Comparison of ENCODE assay signal across 28 cellular contexts in the genomic region with DNA sequence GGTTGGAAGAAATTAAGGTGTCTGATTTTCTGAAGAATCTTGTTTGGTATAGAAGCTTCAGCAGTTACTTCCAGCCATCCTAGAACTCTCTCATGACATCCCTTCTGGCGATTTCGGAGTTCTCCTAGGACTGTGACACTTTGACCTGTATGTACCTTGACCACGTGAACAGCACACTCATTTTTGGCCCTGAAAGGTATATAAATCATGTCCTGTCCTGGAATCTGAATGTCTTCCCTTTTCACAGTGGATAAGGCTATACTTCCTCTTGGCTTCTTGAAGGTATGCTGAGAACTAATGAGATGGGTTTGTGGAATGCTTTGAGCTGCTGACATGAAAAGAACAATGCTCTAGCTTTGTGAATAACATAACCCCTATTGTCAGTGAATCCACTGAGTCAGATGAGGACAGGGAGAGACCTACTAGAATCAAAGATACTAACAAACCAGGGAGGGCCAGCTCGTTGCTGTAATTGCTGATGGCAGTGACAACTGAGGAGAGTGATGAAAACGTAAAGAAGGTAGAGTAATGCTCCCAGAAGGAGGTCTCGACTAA. TPM values are rescaled to one million over a fixed set of nuclear protein-coding genes. Genes with fewer than 3 reads are reported as not detected.
DNase-seq lines count a peak whose midpoint lies in the region; ATAC-seq lines count a peak whose summit lies in the region.
"Had no signal": no experiment of that assay in that cellular context is flagged by ENCODE, and none has a peak within 500 bp of the region (broad histone marks: within the 10 kb centered on the region; RNA-seq: fewer than 3 reads in every experiment).

No MANE protein-coding gene starts in this region.

- peaks cover 10% of the 10 kb centered on the region for H3K4me1 ChIP-seq in HUES64 (ENCODE audit: insufficient read depth, low read length)

- 47% methylated on average over 6 of the region's 6 CpGs for whole genome bisulfite sequencing in HUES64

- H3K9me3 ChIP-seq in HUES64 (ENCODE audit: insufficient read depth, low read depth, low read length): no peaks in the 10 kb centered on the region
- H3K9me3 ChIP-seq: adrenal gland, esophagus squamous epithelium, gastrocnemius medialis, upper lobe of left lung had no signal

- H3K36me3 ChIP-seq in HUES64 (ENCODE audit: insufficient read depth, low read length): no peaks in the 10 kb centered on the region
- H3K36me3 ChIP-seq: adrenal gland, esophagus squamous epithelium, gastrocnemius medialis, upper lobe of left lung had no signal

- DNase-seq in caudate nucleus (lab: John Stamatoyannopoulos, UW): no peak
- DNase-seq in kidney tubule cell (ENCODE audit: low spot score): peak; percentile 33
- DNase-seq in stimulated activated CD4-positive, alpha-beta T cell treated with anti-CD3 and anti-CD28 coated beads, Interleukin-4, amount 100 ng/mL, for 1 hour: no peak
- no peak for DNase-seq in SK-N-DZ (ENCODE audit: low spot score)
- no peak for DNase-seq in activated CD4-positive, alpha-beta T cell treated with anti-CD3 and anti-CD28 coated beads for 1 hour
- DNase-seq: activated CD4-positive, alpha-beta T cell treated with anti-CD3 and anti-CD28 coated beads, Interleukin-2, amount 50 U/mL, for 4 hours; activated CD4-positive, CD25-positive, alpha-beta regulatory T cell; activated CD8-positive, alpha-beta memory T cell treated with anti-CD3 and anti-CD28 coated beads, Interleukin-2, amount 50 U/mL, for 4 hours; activated naive CD4-positive, alpha-beta T cell treated with anti-CD3 and anti-CD28 coated beads for 36 hours; adrenal gland; cortex of kidney; esophagus squamous epithelium; gastrocnemius medialis; hippocampal formation; left ventricle myocardium superior; MV-4-11; naive thymus-derived CD8-positive, alpha-beta T cell; NCI-H1694; NCI-H510A treated with DMSO at 0.1 percent for 48 hours; PC-9; stimulated activated CD4-positive, alpha-beta T cell treated with anti-CD3 and anti-CD28 coated beads, Interleukin-1b, Interleukin-23, amount 100 ng/mL, for 48 hours; SW 1271; upper lobe of left lung had no signal

- H3K27me3 ChIP-seq in HUES64 (ENCODE audit: insufficient read depth, low read length): peaks cover 10% of the 10 kb centered on the region; the same call in 1 of the 2 replicates
- H3K27me3 ChIP-seq: adrenal gland, esophagus squamous epithelium, gastrocnemius medialis, upper lobe of left lung had no signal

- no peak for ATAC-seq in GM21529 (IDR thresholded peaks at IDR 0.05; ENCODE audit: unreplicated experiment)
- ATAC-seq: gastrocnemius medialis; left ventricle myocardium superior; naive thymus-derived CD8-positive, alpha-beta T cell; Right ventricle myocardium inferior had no signal

- no peak overlapping the region for H3K9ac ChIP-seq in HUES64 (ENCODE audit: low read depth, low read length)

- H3K27ac ChIP-seq in HUES64 (ENCODE audit: low read depth, low read length) (0 out of 2 replicates have a peak overlapping the region, but pooled peaks have one; percentile 39), caudate nucleus (ENCODE audit: low read depth, low read length) (peak overlapping the region; percentile 26)
- H3K27ac ChIP-seq: adrenal gland, esophagus squamous epithelium, gastrocnemius medialis, HL-60, PC-9, skin epidermis, upper lobe of left lung had no signal

- H3K4me3 ChIP-seq in HUES64 (ENCODE audit: low read length): no peak overlapping the region
- H3K4me3 ChIP-seq: adrenal gland, esophagus squamous epithelium, gastrocnemius medialis, PC-9, skin epidermis, upper lobe of left lung had no signal

RNA-seq across cellular contexts. Expression of gene ZDHHC14, which starts 6.0 kb away (rescaled TPM):
- 6.2 TPM for polyA plus RNA-seq in HUES64 (2013, experiment 1 of 2)
- 6.7 TPM for polyA plus RNA-seq in HUES64 (2013, experiment 2 of 2)
- 5.5 and 5.8 TPM in 2 replicates for polyA plus RNA-seq in SK-N-DZ (2014; cell fraction: cytosol; rRNA removed)
- 5.4 and 6.8 TPM in 2 replicates for polyA plus RNA-seq in SK-N-DZ (2014; cell fraction: nucleus; rRNA removed)

RNA-seq across cellular contexts. Expression of gene TMEM242, which starts 51.6 kb away (rescaled TPM):
- polyA plus RNA-seq in HUES64 (2013, experiment 1 of 2): 5.3 TPM
- 6.9 TPM for polyA plus RNA-seq in HUES64 (2013, experiment 2 of 2)
- 7.6 and 8.4 TPM in 2 replicates for polyA plus RNA-seq in SK-N-DZ (2014; cell fraction: cytosol; rRNA removed)
- 1.9 and 8.0 TPM in 2 replicates for polyA plus RNA-seq in SK-N-DZ (2014; cell fraction: nucleus; rRNA removed)
